18 cellular contexts compared by ENCODE assay signal in the genomic region with DNA sequence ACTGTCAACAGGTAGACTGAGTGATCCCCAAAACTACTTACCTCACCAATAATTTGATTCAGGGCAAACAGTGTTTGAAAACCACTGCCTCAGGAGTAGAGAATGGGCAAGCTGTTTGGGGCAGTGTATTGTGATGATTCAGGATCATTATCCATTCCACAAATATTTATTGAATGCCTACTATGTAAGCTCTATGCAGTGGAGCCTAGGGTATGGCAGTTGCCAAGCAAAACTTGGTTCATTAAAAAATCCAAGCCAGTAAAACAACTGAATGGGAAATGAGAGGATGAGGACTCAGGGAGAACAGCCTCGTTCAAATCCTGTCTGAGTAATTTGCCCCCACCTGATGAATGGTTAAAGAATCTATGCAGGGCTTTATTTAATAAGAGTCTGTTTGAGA.
A peak's percentile ranks its signal among the peaks of the same experiment; 100 is the strongest.
DNase-seq lines count a peak whose midpoint lies in the region; ATAC-seq, FAIRE-seq and TF ChIP-seq lines count a peak whose summit lies in the region.
"Had no signal": no experiment of that assay in that cellular context is flagged by ENCODE, and none has a peak within 500 bp of the region (broad histone marks: within the 10 kb centered on the region; RNA-seq: fewer than 3 reads in every experiment).

No MANE protein-coding gene starts in this region.

- no peak overlapping the region for H3K4me3 ChIP-seq in HUES64 (ENCODE audit: low read length)
- no peak overlapping the region for H3K4me3 ChIP-seq in bronchial epithelial cell (ENCODE audit: low read depth, low read length)
- H3K4me3 ChIP-seq: HAP-1, neural progenitor cell had no signal

- no peak for TF ChIP-seq CTCF in bronchial epithelial cell (IDR thresholded peaks at IDR 0.05; ENCODE audit: insufficient read depth, low read length, severe bottlenecking)

- peak overlapping the region; percentile 28; the same call in 1 of the 2 replicates for H3K27ac ChIP-seq in HUES64 (ENCODE audit: low read depth, low read length)
- H3K27ac ChIP-seq: neural progenitor cell had no signal

- H3K27me3 ChIP-seq in HUES64 (ENCODE audit: insufficient read depth, low read length) (no peaks in the 10 kb centered on the region), bronchial epithelial cell (ENCODE audit: control insufficient read depth, insufficient read depth, low read length) (no peaks in the 10 kb centered on the region)
- H3K27me3 ChIP-seq: neural progenitor cell had no signal

- ATAC-seq in HG03196 (IDR thresholded peaks at IDR 0.05; ENCODE audit: unreplicated experiment): no peak
- ATAC-seq in activated CD4-positive, CD25-positive, alpha-beta regulatory T cell treated with anti-CD3 and anti-CD28 coated beads, Interleukin-2, amount 50 U/mL, for 24 hours: no peak
- ATAC-seq: activated CD8-positive, alpha-beta T cell treated with anti-CD3 and anti-CD28 coated beads for 36 hours had no signal

- H3K36me3 ChIP-seq in HUES64 (ENCODE audit: insufficient read depth, low read length) (no peaks in the 10 kb centered on the region), bronchial epithelial cell (ENCODE audit: control insufficient read depth, insufficient read depth, low read length) (no peaks in the 10 kb centered on the region)
- H3K36me3 ChIP-seq: HAP-1, neural progenitor cell had no signal

- no peak for FAIRE-seq in bronchial epithelial cell (lab: Jason Lieb, UNC)
- FAIRE-seq: endometrium had no signal

- H3K9me3 ChIP-seq in HUES64 (ENCODE audit: insufficient read depth, low read depth, low read length): no peaks in the 10 kb centered on the region
- H3K9me3 ChIP-seq: HAP-1 had no signal

- no peak overlapping the region for H3K9ac ChIP-seq in HUES64 (ENCODE audit: low read depth, low read length)
- H3K9ac ChIP-seq: neural progenitor cell had no signal

- 43% methylated on average over 1 of the region's 1 CpG for WGBS in HUES64

- peak; percentile 83 for DNase-seq in EH (ENCODE audit: low read depth)
- peak; percentile 37 for DNase-seq in bronchial epithelial cell (ENCODE audit: low read depth)
- peak; percentile 93 for DNase-seq in renal cortical epithelial cell (ENCODE audit: low read depth)
- DNase-seq in RKO (ENCODE audit: low spot score): no peak
- DNase-seq: activated CD8-positive, alpha-beta T cell treated with anti-CD3 and anti-CD28 coated beads for 36 hours; CD4-positive, alpha-beta memory T cell; DND-41; immature natural killer cell; KG1; NCI-H1436; NCI-H510A treated with DMSO at 0.1 percent for 48 hours; stimulated activated CD4-positive, alpha-beta T cell treated with anti-CD3 and anti-CD28 coated beads, Interleukin-1b, Interleukin-23, amount 100 ng/mL, for 48 hours had no signal

- peaks cover 72% of the 10 kb centered on the region for H3K4me1 ChIP-seq in HUES64 (ENCODE audit: insufficient read depth, low read length)
